In genomic region chr1:211607752-211608478, GRCh38 we compare ENCODE assay signal across 1 cellular context.
TF ChIP-seq lines count a peak whose summit lies in the region.

No MANE protein-coding gene starts in this region.

TF ChIP-seq in WTC11, 78 proteins besides CTCF, POLR2A, EP300 and RAD21:
- TF ChIP-seq NR3C1 (CRISPR knock-in tag; conservative IDR thresholded peaks at IDR 0.05; ENCODE audit: low read depth) (no peak), ATF1 (CRISPR knock-in tag; IDR thresholded peaks at IDR 0.05) (no peak), NFATC4 (CRISPR knock-in tag; IDR thresholded peaks at IDR 0.05) (no peak), ERG (CRISPR knock-in tag; IDR thresholded peaks at IDR 0.05) (no peak), ZNF121 (CRISPR knock-in tag; IDR thresholded peaks at IDR 0.05) (no peak), NFE2L1 (CRISPR knock-in tag; IDR thresholded peaks at IDR 0.05) (no peak)
